Comparison of ENCODE assay signal across 28 cellular contexts in the genomic region with DNA sequence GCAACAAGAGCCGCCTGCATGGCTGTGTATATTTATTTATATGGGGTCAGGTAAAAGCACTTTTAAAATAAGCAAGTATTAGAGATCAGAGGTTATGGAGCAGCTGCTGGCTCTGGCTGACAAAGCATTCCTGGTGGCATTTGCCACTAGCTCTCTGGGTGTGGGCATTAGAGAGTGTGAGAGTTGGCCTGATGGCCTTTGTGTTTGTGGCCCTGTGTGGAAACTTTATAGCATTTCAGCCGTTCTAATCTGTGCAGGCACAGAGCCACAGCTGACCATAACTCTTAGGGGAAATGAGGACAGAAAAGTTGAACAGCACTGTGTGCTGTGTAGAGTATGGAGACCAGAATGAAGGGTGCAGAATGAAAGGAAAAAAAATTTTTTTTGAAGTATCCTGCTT.
"Had no signal": no experiment of that assay in that cellular context is flagged by ENCODE, and none has a peak within 500 bp of the region (broad histone marks: within the 10 kb centered on the region; RNA-seq: fewer than 3 reads in every experiment).

No MANE protein-coding gene starts in this region.

- ATAC-seq: activated CD8-positive, alpha-beta memory T cell treated with anti-CD3 and anti-CD28 coated beads, Interleukin-2, amount 10 ng/mL, durations not matched to agents 7 days and 5 days; activated naive CD4-positive, alpha-beta T cell treated with anti-CD3 and anti-CD28 coated beads, Interleukin-2, amount 50 U/mL, for 72 hours; activated naive CD8-positive, alpha-beta T cell treated with anti-CD3 and anti-CD28 coated beads, Interleukin-2, amount 50 U/mL, for 24 hours; body of pancreas; T-cell had no signal

- H3K9me3 ChIP-seq: ascending aorta, body of pancreas, Peyer's patch had no signal

- H3K27ac ChIP-seq: ascending aorta, body of pancreas, Peyer's patch, SK-N-MC had no signal

- H3K4me1 ChIP-seq: ascending aorta, body of pancreas, Peyer's patch had no signal

- FAIRE-seq: TTC549 had no signal

- H3K27me3 ChIP-seq: ascending aorta, body of pancreas, Peyer's patch had no signal

- H3K4me3 ChIP-seq: ascending aorta, body of pancreas, Peyer's patch, SK-N-MC had no signal

- H3K36me3 ChIP-seq: ascending aorta, Peyer's patch had no signal

- DNase-seq: activated B cell treated with CpG ODN at 0.5 μM for 24 hours; activated CD4-positive, alpha-beta T cell treated with anti-CD3 and anti-CD28 coated beads for 1 hour; activated CD4-positive, alpha-beta T cell treated with anti-CD3 and anti-CD28 coated beads, Interleukin-2, amount 10 ng/mL, durations not matched to agents 24 days and 14 days; activated CD4-positive, alpha-beta T cell treated with anti-CD3 and anti-CD28 coated beads, Interleukin-2, amount 50 U/mL, for 48 hours; activated CD8-positive, alpha-beta memory T cell treated with anti-CD3 and anti-CD28 coated beads, Interleukin-2, amount 10 ng/mL, durations not matched to agents 7 days and 5 days; activated effector memory CD4-positive, alpha-beta T cell treated with Interleukin-2 at 50 U/mL for 16 hours; activated naive CD4-positive, alpha-beta T cell treated with Interleukin-2 at 50 U/mL for 16 hours; activated naive CD8-positive, alpha-beta T cell treated with anti-CD3 and anti-CD28 coated beads, Interleukin-2, amount 50 U/mL, for 24 hours; activated T-cell treated with anti-CD3 and anti-CD28 coated beads, Interleukin-2, amount 50 U/mL, for 24 hours; amniotic stem cell; body of pancreas; IMR-90; Kasumi-1; KBM-7; NCI-H1092; NCI-H1930; NCI-H2171 treated with DMSO at 0.1 percent for 48 hours; NCI-H226; NCI-H526; Peyer's patch; SIG-M5; T-cell; T-helper 2 cell; T1000 had no signal
